ENCODE assay signal across 9 cellular contexts in the genomic region with DNA sequence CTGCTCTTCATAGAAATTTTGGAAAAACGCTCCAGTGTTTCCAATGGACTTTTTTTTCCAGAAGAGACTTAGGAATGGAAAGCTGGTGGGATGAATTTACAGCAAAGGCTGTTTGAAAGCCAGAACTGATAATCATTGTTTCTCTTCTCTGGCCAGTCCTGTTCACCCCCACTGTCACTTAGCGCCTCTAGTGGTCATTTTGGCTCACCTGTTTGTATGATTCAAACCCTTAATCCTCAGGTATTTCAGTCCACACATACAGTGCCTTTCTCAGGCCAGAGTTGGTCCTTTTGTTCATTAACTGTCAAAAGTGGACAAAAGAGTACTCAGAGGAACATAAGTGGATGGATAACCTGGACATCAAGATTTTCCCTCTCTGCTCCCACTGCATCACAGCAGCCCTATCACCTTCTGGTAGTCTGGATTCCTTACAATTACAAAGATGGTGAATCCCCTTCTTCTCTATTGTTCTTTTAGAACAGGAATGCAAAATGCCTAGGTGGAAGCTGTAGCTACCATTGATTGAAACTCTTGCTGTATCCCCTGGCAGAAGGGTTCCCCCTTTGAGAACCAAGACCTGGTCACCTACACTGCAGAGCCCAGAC.
A peak's percentile ranks its signal among the peaks of the same experiment; 100 is the strongest.
DNase-seq lines count a peak whose midpoint lies in the region; ATAC-seq and TF ChIP-seq lines count a peak whose summit lies in the region.
"Had no signal": no experiment of that assay in that cellular context is flagged by ENCODE, and none has a peak within 500 bp of the region (broad histone marks: within the 10 kb centered on the region; RNA-seq: fewer than 3 reads in every experiment).

No MANE protein-coding gene starts in this region.

- H3K27ac ChIP-seq in SU-DHL-6 (ENCODE audit: low read depth, low read length) (no peak overlapping the region), upper lobe of right lung (no peak overlapping the region)

- no peak overlapping the region for H3K4me3 ChIP-seq in SU-DHL-6 (ENCODE audit: insufficient read depth, low read length, poor library complexity, severe bottlenecking)
- no peak overlapping the region for H3K4me3 ChIP-seq in upper lobe of right lung

- TF ChIP-seq CTCF in SU-DHL-6 (IDR thresholded peaks at IDR 0.05; ENCODE audit: insufficient read depth, low read length, poor library complexity, severe bottlenecking) (peak; percentile 85), upper lobe of right lung (IDR thresholded peaks at IDR 0.05) (peak; percentile 23)

- no peaks in the 10 kb centered on the region for H3K4me1 Mint-ChIP-seq in activated T-cell treated with anti-CD3 and anti-CD28 coated beads, Interleukin-2, amount 50 U/mL, for 72 hours (ENCODE audit: low read depth)
- H3K4me1 Mint-ChIP-seq in activated T-cell treated with anti-CD3 and anti-CD28 coated beads, Interleukin-2, amount 50 U/mL, for 24 hours (ENCODE audit: low read depth): no peaks in the 10 kb centered on the region
- H3K4me1 Mint-ChIP-seq: CD4-positive, CD25-positive, alpha-beta regulatory T cell had no signal

- H3K9me3 Mint-ChIP-seq in activated T-cell treated with anti-CD3 and anti-CD28 coated beads, Interleukin-2, amount 50 U/mL, for 72 hours: peaks cover 0 to 2% of the 10 kb centered on the region in 2 donors
- no peaks in the 10 kb centered on the region for H3K9me3 Mint-ChIP-seq in activated T-cell treated with anti-CD3 and anti-CD28 coated beads, Interleukin-2, amount 50 U/mL, for 24 hours

- no peaks in the 10 kb centered on the region for H4K20me1 ChIP-seq in SU-DHL-6 (ENCODE audit: low read depth, low read length)

- no peak overlapping the region for H3K9ac ChIP-seq in SU-DHL-6 (ENCODE audit: low read length)

- H3K27ac Mint-ChIP-seq in activated T-cell treated with anti-CD3 and anti-CD28 coated beads, Interleukin-2, amount 50 U/mL, for 72 hours: no peak overlapping the region
- no peak overlapping the region for H3K27ac Mint-ChIP-seq in activated T-cell treated with anti-CD3 and anti-CD28 coated beads, Interleukin-2, amount 50 U/mL, for 24 hours
- H3K27ac Mint-ChIP-seq: CD4-positive, CD25-positive, alpha-beta regulatory T cell had no signal

- no peaks in the 10 kb centered on the region for H3K27me3 Mint-ChIP-seq in activated T-cell treated with anti-CD3 and anti-CD28 coated beads, Interleukin-2, amount 50 U/mL, for 72 hours (ENCODE audit: low read depth)
- no peaks in the 10 kb centered on the region for H3K27me3 Mint-ChIP-seq in activated T-cell treated with anti-CD3 and anti-CD28 coated beads, Interleukin-2, amount 50 U/mL, for 24 hours
- H3K27me3 Mint-ChIP-seq: CD4-positive, CD25-positive, alpha-beta regulatory T cell had no signal

- no peak overlapping the region for H3K4me3 Mint-ChIP-seq in activated T-cell treated with anti-CD3 and anti-CD28 coated beads, Interleukin-2, amount 50 U/mL, for 72 hours
- no peak overlapping the region for H3K4me3 Mint-ChIP-seq in activated T-cell treated with anti-CD3 and anti-CD28 coated beads, Interleukin-2, amount 50 U/mL, for 24 hours
- H3K4me3 Mint-ChIP-seq: CD4-positive, CD25-positive, alpha-beta regulatory T cell had no signal

- peak; percentile 1 to 12 for DNase-seq in activated T-cell treated with anti-CD3 and anti-CD28 coated beads, Interleukin-2, amount 50 U/mL, for 72 hours
- no peak for DNase-seq in activated T-cell treated with anti-CD3 and anti-CD28 coated beads, Interleukin-2, amount 50 U/mL, for 24 hours
- DNase-seq in upper lobe of right lung (no peak), head of caudate nucleus (no peak), pons (ENCODE audit: low spot score) (no peak)

- H3F3A ChIP-seq in SU-DHL-6 (ENCODE audit: insufficient read depth): no peaks in the 10 kb centered on the region

- no peaks in the 10 kb centered on the region for H3K9me2 ChIP-seq in SU-DHL-6 (replicated peaks; ENCODE audit: insufficient read depth, low read length)

- no peaks in the 10 kb centered on the region for H3K36me3 Mint-ChIP-seq in activated T-cell treated with anti-CD3 and anti-CD28 coated beads, Interleukin-2, amount 50 U/mL, for 72 hours (ENCODE audit: insufficient read depth in 2 of 2)
- no peaks in the 10 kb centered on the region for H3K36me3 Mint-ChIP-seq in activated T-cell treated with anti-CD3 and anti-CD28 coated beads, Interleukin-2, amount 50 U/mL, for 24 hours (ENCODE audit: low read depth)
- H3K36me3 Mint-ChIP-seq: CD4-positive, CD25-positive, alpha-beta regulatory T cell had no signal

- H2AFZ ChIP-seq in SU-DHL-6 (ENCODE audit: low read depth, low read length, severe bottlenecking): no peak overlapping the region

- no peak for ATAC-seq in activated T-cell treated with anti-CD3 and anti-CD28 coated beads, Interleukin-2, amount 50 U/mL, for 72 hours (replicated peaks in 1 of 2)
- ATAC-seq in HG03064 (IDR thresholded peaks at IDR 0.05; ENCODE audit: low read depth, unreplicated experiment): peak; percentile 79
- ATAC-seq in upper lobe of right lung: peak; percentile 23
- no peak for ATAC-seq in activated CD4-positive, CD25-positive, alpha-beta regulatory T cell treated with anti-CD3 and anti-CD28 coated beads, Interleukin-2, amount 50 U/mL, for 24 hours

- H3K79me2 ChIP-seq in SU-DHL-6 (ENCODE audit: insufficient read depth, low read length): no peaks in the 10 kb centered on the region

- no peaks in the 10 kb centered on the region for H3K4me1 ChIP-seq in upper lobe of right lung

- intact Hi-C loops in upper lobe of right lung (cut with DNase I) (no loop called here), head of caudate nucleus (cut with DNase I) (no loop called here)

- H3K9me3 ChIP-seq in SU-DHL-6 (ENCODE audit: insufficient read depth, low read length) (no peaks in the 10 kb centered on the region), upper lobe of right lung (no peaks in the 10 kb centered on the region)

- no peaks in the 10 kb centered on the region for H3K27me3 ChIP-seq in SU-DHL-6 (ENCODE audit: low read length)
- no peaks in the 10 kb centered on the region for H3K27me3 ChIP-seq in upper lobe of right lung

- no peak overlapping the region for H3K4me2 ChIP-seq in SU-DHL-6 (ENCODE audit: low read depth, low read length, poor library complexity, severe bottlenecking)

- H3K36me3 ChIP-seq in SU-DHL-6 (ENCODE audit: low read length) (no peaks in the 10 kb centered on the region), upper lobe of right lung (no peaks in the 10 kb centered on the region)

Comparison
In these comparisons a context has a peak if more than half of its experiments do, and no peak if none do; other contexts are left out.
1. DNase-seq: peak in activated T-cell treated with anti-CD3 and anti-CD28 coated beads, Interleukin-2, amount 50 U/mL, for 72 hours (2 of 2); none in activated T-cell treated with anti-CD3 and anti-CD28 coated beads, Interleukin-2, amount 50 U/mL, for 24 hours (single experiment), upper lobe of right lung (single experiment), head of caudate nucleus (0 of 42) and pons (single experiment).
2. ATAC-seq: peak in HG03064 (single experiment) and upper lobe of right lung (single experiment); none in activated T-cell treated with anti-CD3 and anti-CD28 coated beads, Interleukin-2, amount 50 U/mL, for 72 hours (0 of 2) and activated CD4-positive, CD25-positive, alpha-beta regulatory T cell treated with anti-CD3 and anti-CD28 coated beads, Interleukin-2, amount 50 U/mL, for 24 hours (0 of 2).